ENCODE assay signal across 1 cellular context in genomic region chr16:86505899-86506864, GRCh38.
TF ChIP-seq lines count a peak whose summit lies in the region.

No MANE protein-coding gene starts in this region.

TF ChIP-seq in WTC11, 78 proteins besides CTCF, POLR2A, EP300 and RAD21 (continued from another document):
- TF ChIP-seq, protein P1, sequence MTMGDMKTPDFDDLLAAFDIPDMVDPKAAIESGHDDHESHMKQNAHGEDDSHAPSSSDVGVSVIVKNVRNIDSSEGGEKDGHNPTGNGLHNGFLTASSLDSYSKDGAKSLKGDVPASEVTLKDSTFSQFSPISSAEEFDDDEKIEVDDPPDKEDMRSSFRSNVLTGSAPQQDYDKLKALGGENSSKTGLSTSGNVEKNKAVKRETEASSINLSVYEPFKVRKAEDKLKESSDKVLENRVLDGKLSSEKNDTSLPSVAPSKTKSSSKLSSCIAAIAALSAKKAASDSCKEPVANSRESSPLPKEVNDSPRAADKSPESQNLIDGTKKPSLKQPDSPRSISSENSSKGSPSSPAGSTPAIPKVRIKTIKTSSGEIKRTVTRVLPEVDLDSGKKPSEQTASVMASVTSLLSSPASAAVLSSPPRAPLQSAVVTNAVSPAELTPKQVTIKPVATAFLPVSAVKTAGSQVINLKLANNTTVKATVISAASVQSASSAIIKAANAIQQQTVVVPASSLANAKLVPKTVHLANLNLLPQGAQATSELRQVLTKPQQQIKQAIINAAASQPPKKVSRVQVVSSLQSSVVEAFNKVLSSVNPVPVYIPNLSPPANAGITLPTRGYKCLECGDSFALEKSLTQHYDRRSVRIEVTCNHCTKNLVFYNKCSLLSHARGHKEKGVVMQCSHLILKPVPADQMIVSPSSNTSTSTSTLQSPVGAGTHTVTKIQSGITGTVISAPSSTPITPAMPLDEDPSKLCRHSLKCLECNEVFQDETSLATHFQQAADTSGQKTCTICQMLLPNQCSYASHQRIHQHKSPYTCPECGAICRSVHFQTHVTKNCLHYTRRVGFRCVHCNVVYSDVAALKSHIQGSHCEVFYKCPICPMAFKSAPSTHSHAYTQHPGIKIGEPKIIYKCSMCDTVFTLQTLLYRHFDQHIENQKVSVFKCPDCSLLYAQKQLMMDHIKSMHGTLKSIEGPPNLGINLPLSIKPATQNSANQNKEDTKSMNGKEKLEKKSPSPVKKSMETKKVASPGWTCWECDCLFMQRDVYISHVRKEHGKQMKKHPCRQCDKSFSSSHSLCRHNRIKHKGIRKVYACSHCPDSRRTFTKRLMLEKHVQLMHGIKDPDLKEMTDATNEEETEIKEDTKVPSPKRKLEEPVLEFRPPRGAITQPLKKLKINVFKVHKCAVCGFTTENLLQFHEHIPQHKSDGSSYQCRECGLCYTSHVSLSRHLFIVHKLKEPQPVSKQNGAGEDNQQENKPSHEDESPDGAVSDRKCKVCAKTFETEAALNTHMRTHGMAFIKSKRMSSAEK (CRISPR knock-in tag; IDR thresholded peaks at IDR 0.05; ENCODE audit: borderline replicate concordance), result no peak
- no peak for TF ChIP-seq ZNF317 (CRISPR knock-in tag; IDR thresholded peaks at IDR 0.05; ENCODE audit: borderline replicate concordance, low read depth)
- no peak for TF ChIP-seq GRHL2 (CRISPR knock-in tag; IDR thresholded peaks at IDR 0.05; ENCODE audit: insufficient replicate concordance, severe bottlenecking)
- no peak for TF ChIP-seq TEAD1 (CRISPR knock-in tag; IDR thresholded peaks at IDR 0.05)
- no peak for TF ChIP-seq SMAD4 (CRISPR knock-in tag; IDR thresholded peaks at IDR 0.05)
TF ChIP-seq in WTC11: peak in this region for 0.
